Comparison of ENCODE assay signal across 20 cellular contexts in genomic region chr5:143013176-143013575, GRCh38.
"Had no signal": no experiment of that assay in that cellular context is flagged by ENCODE, and none has a peak within 500 bp of the region (broad histone marks: within the 10 kb centered on the region; RNA-seq: fewer than 3 reads in every experiment).

No MANE protein-coding gene starts in this region.

- H3K27ac ChIP-seq: colonic mucosa, esophagus squamous epithelium, gastroesophageal sphincter, heart left ventricle, hepatocyte, left lung, lower lobe of right lung had no signal

- H3K27me3 ChIP-seq: colonic mucosa, esophagus squamous epithelium, gastroesophageal sphincter, heart left ventricle, hepatocyte, left lung had no signal

- H3K79me2 ChIP-seq: hepatocyte had no signal

- ATAC-seq: gastroesophageal sphincter, left cardiac atrium, left ventricle myocardium superior, mucosa of descending colon had no signal

- DNase-seq: colonic mucosa; cortex of kidney; effector CD8-positive, alpha-beta T cell; esophagus squamous epithelium; foreskin fibroblast; heart left ventricle; hypothalamus; left cardiac atrium; left lung; left ventricle myocardium superior; lower lobe of right lung; mesenchymal stem cell; mucosa of descending colon; naive B cell had no signal

- FAIRE-seq: frontal cortex, keratinocyte had no signal

- H3K4me3 Mint-ChIP-seq: dendritic cell treated with granulocyte-macrophage colony-stimulating factor and Interleukin-4, amounts not matched to agents 40 ng/mL and 50 ng/mL, for 4 days; mesothelial cell of epicardium; naive B cell had no signal

- H3K27ac Mint-ChIP-seq: dendritic cell treated with granulocyte-macrophage colony-stimulating factor and Interleukin-4, amounts not matched to agents 40 ng/mL and 50 ng/mL, for 4 days; mesothelial cell of epicardium; naive B cell had no signal

- H2AFZ ChIP-seq: hepatocyte had no signal

- H3K9me3 ChIP-seq: colonic mucosa, esophagus squamous epithelium, gastroesophageal sphincter, left lung, lower lobe of right lung, mucosa of descending colon had no signal

- H3K27me3 Mint-ChIP-seq: dendritic cell treated with granulocyte-macrophage colony-stimulating factor and Interleukin-4, amounts not matched to agents 40 ng/mL and 50 ng/mL, for 4 days; naive B cell had no signal

- H3K9me3 Mint-ChIP-seq: dendritic cell treated with granulocyte-macrophage colony-stimulating factor and Interleukin-4, amounts not matched to agents 40 ng/mL and 50 ng/mL, for 4 days; naive B cell had no signal

- H3K4me3 ChIP-seq: colonic mucosa, esophagus squamous epithelium, gastroesophageal sphincter, heart left ventricle, hepatocyte, left lung, lower lobe of right lung, mucosa of descending colon had no signal

- H3K4me1 ChIP-seq: colonic mucosa had no signal

- H3K36me3 Mint-ChIP-seq: naive B cell had no signal

- H3K36me3 ChIP-seq: colonic mucosa, esophagus squamous epithelium, lower lobe of right lung had no signal

- H3K4me2 ChIP-seq: hepatocyte had no signal
